In genomic region chr11:30583505-30584280, GRCh38 we compare ENCODE assay signal across 10 cellular contexts. TPM values are rescaled to one million over a fixed set of nuclear protein-coding genes. Genes with fewer than 3 reads are reported as not detected.
DNase-seq lines count a peak whose midpoint lies in the region; ATAC-seq lines count a peak whose summit lies in the region.
"Had no signal": no experiment of that assay in that cellular context is flagged by ENCODE, and none has a peak within 500 bp of the region (broad histone marks: within the 10 kb centered on the region; RNA-seq: fewer than 3 reads in every experiment).

No MANE protein-coding gene starts in this region.

- H3K9me3 Mint-ChIP-seq in activated naive CD4-positive, alpha-beta T cell treated with anti-CD3 and anti-CD28 coated beads, Interleukin-2, amount 10 ng/mL, durations not matched to agents 7 days and 5 days = no peaks in the 10 kb centered on the region
- H3K9me3 Mint-ChIP-seq: activated CD4-positive, alpha-beta T cell treated with anti-CD3 and anti-CD28 coated beads, Interleukin-2, amount 10 ng/mL, durations not matched to agents 7 days and 5 days had no signal

- no peak overlapping the region for H4K12ac ChIP-seq in trophoblast cell (ENCODE audit: low read depth, low read length)

- H3K4me3 Mint-ChIP-seq in activated naive CD4-positive, alpha-beta T cell treated with anti-CD3 and anti-CD28 coated beads, Interleukin-2, amount 10 ng/mL, durations not matched to agents 7 days and 5 days = no peak overlapping the region
- H3K4me3 Mint-ChIP-seq: activated CD4-positive, alpha-beta T cell treated with anti-CD3 and anti-CD28 coated beads, Interleukin-2, amount 10 ng/mL, durations not matched to agents 7 days and 5 days had no signal

- intact Hi-C loops in left ventricle myocardium superior (cut with micrococcal nuclease) = no loop called here

- H3K18ac ChIP-seq in trophoblast cell (ENCODE audit: low read length) = no peak overlapping the region

- no peak overlapping the region for H2AK5ac ChIP-seq in trophoblast cell (ENCODE audit: low read length)

- H3K79me2 ChIP-seq in trophoblast cell (ENCODE audit: control insufficient read depth, insufficient read depth, low read length, poor library complexity) = no peaks in the 10 kb centered on the region

- H2BK5ac ChIP-seq in trophoblast cell (ENCODE audit: low read depth, low read length, poor library complexity) = no peak overlapping the region

- no peak overlapping the region; the same call in 1 of the 2 replicates for H3K27ac ChIP-seq in SJCRH30
- H3K27ac ChIP-seq in trophoblast cell (ENCODE audit: low read depth, low read length) = no peak overlapping the region

- H3K4me1 ChIP-seq in SJCRH30 (peaks cover 5% of the 10 kb centered on the region), trophoblast cell (ENCODE audit: control insufficient read depth in 1 of 2, insufficient read depth in 2 of 2, low read length in 2 of 2) (peaks cover 12 to 13% of the 10 kb centered on the region in 2 experiments)

- no peak overlapping the region for H3K4ac ChIP-seq in trophoblast cell (ENCODE audit: low read depth, low read length)

- peak; percentile 7 for DNase-seq in AG08395 (ENCODE audit: low spot score)
- peak; percentile 13 to 30 for DNase-seq in SJCRH30
- peak; percentile 36 for DNase-seq in left ventricle myocardium superior
- no peak for DNase-seq in trophoblast cell
- no peak for DNase-seq in activated naive CD4-positive, alpha-beta T cell treated with anti-CD3 and anti-CD28 coated beads, Interleukin-2, amount 10 ng/mL, durations not matched to agents 7 days and 5 days
- no peak for DNase-seq in DMS79 (lab: John Stamatoyannopoulos, UW)
- DNase-seq: activated CD4-positive, alpha-beta T cell treated with anti-CD3 and anti-CD28 coated beads, Interleukin-2, amount 10 ng/mL, durations not matched to agents 7 days and 5 days; kidney glomerular epithelial cell had no signal

- no peak overlapping the region for H2AFZ ChIP-seq in trophoblast cell (ENCODE audit: insufficient read depth, low read length, poor library complexity)

- no peak overlapping the region for H2BK120ac ChIP-seq in trophoblast cell (ENCODE audit: insufficient read depth, low read length, poor library complexity)

- H3K9me3 ChIP-seq in SJCRH30 (replicated peaks) = no peaks in the 10 kb centered on the region
- H3K9me3 ChIP-seq in trophoblast cell (ENCODE audit: insufficient read depth, low read depth, low read length) = peaks cover 4% of the 10 kb centered on the region

- no peaks in the 10 kb centered on the region for H3K36me3 Mint-ChIP-seq in activated naive CD4-positive, alpha-beta T cell treated with anti-CD3 and anti-CD28 coated beads, Interleukin-2, amount 10 ng/mL, durations not matched to agents 7 days and 5 days

- no CpG with 5 or more reads among the region's 29 CpGs for WGBS in trophoblast cell (ENCODE audit: extremely low coverage, insufficient coverage, insufficient read length)

- H2BK12ac ChIP-seq in trophoblast cell (ENCODE audit: low read length) = no peak overlapping the region

- H4K91ac ChIP-seq in trophoblast cell (ENCODE audit: low read depth, low read length) = no peak overlapping the region

- no peak overlapping the region for H3K14ac ChIP-seq in trophoblast cell (ENCODE audit: low read length)

- H3K4me1 Mint-ChIP-seq in activated naive CD4-positive, alpha-beta T cell treated with anti-CD3 and anti-CD28 coated beads, Interleukin-2, amount 10 ng/mL, durations not matched to agents 7 days and 5 days = peaks cover 2% of the 10 kb centered on the region

- H3K36me3 ChIP-seq in SJCRH30 (no peaks in the 10 kb centered on the region), trophoblast cell (ENCODE audit: control insufficient read depth in 1 of 2, insufficient read depth in 2 of 2, low read length in 2 of 2) (no peaks in the 10 kb centered on the region)

- H3K4me2 ChIP-seq in trophoblast cell (ENCODE audit: low read length) = peak overlapping the region; percentile 100

- CTCF ChIA-PET in activated naive CD4-positive, alpha-beta T cell treated with anti-CD3 and anti-CD28 coated beads, Interleukin-2, amount 10 ng/mL, durations not matched to agents 7 days and 5 days (lab: Charles Lee) = no interaction called here

- no peaks in the 10 kb centered on the region for H3K79me1 ChIP-seq in trophoblast cell (ENCODE audit: low read length)

- H3K27me3 ChIP-seq in SJCRH30 (no peaks in the 10 kb centered on the region), trophoblast cell (ENCODE audit: insufficient read depth, low read length) (peaks cover 32% of the 10 kb centered on the region)

- peak; percentile 3 for ATAC-seq in left ventricle myocardium superior
- no peak for ATAC-seq in GM19463 (IDR thresholded peaks at IDR 0.05; ENCODE audit: unreplicated experiment)
- no peak for ATAC-seq in HG03378 (IDR thresholded peaks at IDR 0.05; ENCODE audit: unreplicated experiment)

- H3K27me3 Mint-ChIP-seq in activated naive CD4-positive, alpha-beta T cell treated with anti-CD3 and anti-CD28 coated beads, Interleukin-2, amount 10 ng/mL, durations not matched to agents 7 days and 5 days = peaks cover 53% of the 10 kb centered on the region

- no peak overlapping the region for H3K27ac Mint-ChIP-seq in activated naive CD4-positive, alpha-beta T cell treated with anti-CD3 and anti-CD28 coated beads, Interleukin-2, amount 10 ng/mL, durations not matched to agents 7 days and 5 days
- H3K27ac Mint-ChIP-seq: activated CD4-positive, alpha-beta T cell treated with anti-CD3 and anti-CD28 coated beads, Interleukin-2, amount 10 ng/mL, durations not matched to agents 7 days and 5 days had no signal

- H3K9ac ChIP-seq in trophoblast cell (ENCODE audit: low read length) = no peak overlapping the region

- peak overlapping the region; percentile 92 for H3K4me3 ChIP-seq in SJCRH30
- H3K4me3 ChIP-seq in trophoblast cell (ENCODE audit: low read depth, low read length) = no peak overlapping the region

- H3K23ac ChIP-seq in trophoblast cell (ENCODE audit: low read length) = no peak overlapping the region

- no peak overlapping the region for H4K8ac ChIP-seq in trophoblast cell (ENCODE audit: low read depth, low read length)

RNA-seq across cellular contexts. Expression of gene MPPED2, which starts 2.5 kb away (rescaled TPM):
- total RNA-seq in SJCRH30 (2014; rRNA removed; shearing (Covaris generic)) = 9.8 and 10.2 TPM in 2 replicates
- 12.3 TPM for total RNA-seq in left ventricle myocardium superior
- polyA plus RNA-seq in trophoblast cell (2013) = 0.47 and 0.66 TPM in 2 replicates

Comparison
In these comparisons a context has a peak if more than half of its experiments do, and no peak if none do; other contexts are left out.
1. DNase-seq: peak in AG08395 (single experiment), SJCRH30 (2 of 2) and left ventricle myocardium superior (single experiment); none in trophoblast cell (0 of 2), activated naive CD4-positive, alpha-beta T cell treated with anti-CD3 and anti-CD28 coated beads, Interleukin-2, amount 10 ng/mL, durations not matched to agents 7 days and 5 days (single experiment) and DMS79 (single experiment).